In the genomic region with DNA sequence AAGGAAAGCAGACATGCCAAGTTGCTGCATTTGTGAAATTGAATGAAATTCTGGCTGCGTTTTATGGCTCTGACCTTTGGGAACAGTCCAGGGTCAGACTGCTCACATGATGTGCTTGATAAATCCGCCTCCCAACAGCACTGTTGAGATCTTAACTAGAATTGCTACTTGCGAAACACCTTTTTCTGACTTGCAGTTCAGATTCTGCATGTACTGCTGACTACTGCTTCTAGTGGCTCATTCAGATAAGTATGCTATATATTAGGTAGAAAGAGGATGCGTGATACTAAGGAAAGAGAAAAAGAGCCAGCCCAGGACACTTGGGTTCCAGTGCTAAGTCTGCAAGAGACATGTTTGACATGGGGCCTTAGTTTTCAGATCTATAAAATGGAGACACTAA, we compare ENCODE assay signal across 13 cellular contexts.
A peak's percentile ranks its signal among the peaks of the same experiment; 100 is the strongest.
DNase-seq lines count a peak whose midpoint lies in the region; ATAC-seq and TF ChIP-seq lines count a peak whose summit lies in the region.
"Had no signal": no experiment of that assay in that cellular context is flagged by ENCODE, and none has a peak within 500 bp of the region (broad histone marks: within the 10 kb centered on the region; RNA-seq: fewer than 3 reads in every experiment).

No MANE protein-coding gene starts in this region.

- peaks cover 43% of the 10 kb centered on the region for H3K4me1 ChIP-seq in osteoblast (ENCODE audit: insufficient read depth, low read length)
- H3K4me1 ChIP-seq: SJCRH30 had no signal

- no peak overlapping the region for H2AFZ ChIP-seq in osteoblast (ENCODE audit: low read length)

- no peaks in the 10 kb centered on the region for H4K20me1 ChIP-seq in osteoblast (ENCODE audit: insufficient read depth, low read length)

- H3K9me3 ChIP-seq in osteoblast (ENCODE audit: low read depth, low read length) = no peaks in the 10 kb centered on the region
- H3K9me3 ChIP-seq: SJCRH30, spleen, thyroid gland had no signal

- no peaks in the 10 kb centered on the region for H3K27me3 ChIP-seq in osteoblast (ENCODE audit: insufficient read depth, low read length)
- H3K27me3 ChIP-seq: SJCRH30, spleen, thyroid gland had no signal

- H3K27ac ChIP-seq in osteoblast (ENCODE audit: low read depth, low read length) = peak overlapping the region; percentile 57
- H3K27ac ChIP-seq: SJCRH30, thyroid gland had no signal

- H3K36me3 ChIP-seq in osteoblast (ENCODE audit: insufficient read depth, low read length) = no peaks in the 10 kb centered on the region
- H3K36me3 ChIP-seq: SJCRH30, spleen, thyroid gland had no signal

- H3K4me3 ChIP-seq in AG10803 (ENCODE audit: low read length) (no peak overlapping the region), osteoblast (ENCODE audit: insufficient read depth, low read length) (no peak overlapping the region)
- H3K4me3 ChIP-seq: SJCRH30, spleen, thyroid gland had no signal

- no peak overlapping the region for H3K4me2 ChIP-seq in osteoblast (ENCODE audit: insufficient read depth, low read length)

- peaks cover 84% of the 10 kb centered on the region for H3K79me2 ChIP-seq in osteoblast (ENCODE audit: insufficient read depth, low read length)

- TF ChIP-seq CTCF in AG10803 (conservative IDR thresholded peaks at IDR 0.05; ENCODE audit: low read length) (no peak; the same call in 1 of the 2 replicates), osteoblast (IDR thresholded peaks at IDR 0.05; ENCODE audit: extremely low read depth, low read depth, low read length) (peak; percentile 23)

- DNase-seq in AG10803 (ENCODE audit: low read depth) (peak; percentile 60), MV-4-11 (lab: John Stamatoyannopoulos, UW) (peak; percentile 27), fibroblast of gingiva (ENCODE audit: low read depth) (peak; percentile 61), osteoblast (ENCODE audit: insufficient read length, low spot score, missing footprints) (no peak), amniotic stem cell (lab: John Stamatoyannopoulos, UW) (no peak), NCI-H82 (lab: John Stamatoyannopoulos, UW) (no peak), cortex of kidney (lab: John Stamatoyannopoulos, UW) (no peak)
- DNase-seq: DMS53, NCI-H2029, SJCRH30, spleen, thyroid gland had no signal

- no peak for ATAC-seq in HG03354 (IDR thresholded peaks at IDR 0.05; ENCODE audit: poor library complexity, severe bottlenecking, unreplicated experiment)

Comparison
In these comparisons a context has a peak if more than half of its experiments do, and no peak if none do; other contexts are left out.
1. DNase-seq: peak in AG10803 (single experiment), MV-4-11 (single experiment) and fibroblast of gingiva (single experiment); none in osteoblast (single experiment), amniotic stem cell (single experiment), NCI-H82 (single experiment) and cortex of kidney (single experiment).